ENCODE assay signal across 1 cellular context in genomic region chr1:202034683-202035462, GRCh38.
TF ChIP-seq lines count a peak whose summit lies in the region.

No MANE protein-coding gene starts in this region.

TF ChIP-seq in A549, 52 proteins besides CTCF, POLR2A, EP300 and RAD21 (continued from another document):
- no peak for TF ChIP-seq TFCP2L1 (CRISPR knock-in tag; IDR thresholded peaks at IDR 0.05)
- TF ChIP-seq MAZ (IDR thresholded peaks at IDR 0.05; ENCODE audit: borderline replicate concordance, low read depth, low read length), result peak; percentile 47; the same call in 1 of the 2 replicates
- peak; percentile 88 for TF ChIP-seq EHF (CRISPR knock-in tag; IDR thresholded peaks at IDR 0.05)
- peak; percentile 54; the same call in 1 of the 2 replicates for TF ChIP-seq HEYL (CRISPR knock-in tag; IDR thresholded peaks at IDR 0.05)
- no peak for TF ChIP-seq REST (IDR thresholded peaks at IDR 0.05)
- no peak for TF ChIP-seq PHF8 (IDR thresholded peaks at IDR 0.05; ENCODE audit: borderline replicate concordance, low read depth)
- TF ChIP-seq CBX8 (IDR thresholded peaks at IDR 0.05), result no peak
- TF ChIP-seq EHMT2 (IDR thresholded peaks at IDR 0.05; ENCODE audit: low read depth), result no peak
- TF ChIP-seq E2F6 (IDR thresholded peaks at IDR 0.05; ENCODE audit: borderline replicate concordance, low read depth), result no peak
- peak; percentile 97 for TF ChIP-seq RARB (CRISPR knock-in tag; IDR thresholded peaks at IDR 0.05)
- no peak for TF ChIP-seq SREBF2 (IDR thresholded peaks at IDR 0.05)
- TF ChIP-seq ZNF302 (CRISPR knock-in tag; IDR thresholded peaks at IDR 0.05), result no peak
- peak; percentile 87 for TF ChIP-seq ESRRA (IDR thresholded peaks at IDR 0.05; ENCODE audit: borderline replicate concordance, low read length)
- TF ChIP-seq NR3C1 (IDR thresholded peaks at IDR 0.05), result no peak
- no peak for TF ChIP-seq HDAC2 (IDR thresholded peaks at IDR 0.05)
- TF ChIP-seq FOXS1 (CRISPR knock-in tag; IDR thresholded peaks at IDR 0.05), result peak; percentile 83
- peak; percentile 90 for TF ChIP-seq JUNB (IDR thresholded peaks at IDR 0.05)
- TF ChIP-seq FOSB (CRISPR knock-in tag; IDR thresholded peaks at IDR 0.05), result peak; percentile 34; the same call in 1 of the 2 replicates
- no peak for TF ChIP-seq NPAS2 (CRISPR knock-in tag; IDR thresholded peaks at IDR 0.05; ENCODE audit: borderline replicate concordance)
- TF ChIP-seq HOXB5 (CRISPR knock-in tag; IDR thresholded peaks at IDR 0.05), result peak; percentile 34
- peak; percentile 50; the same call in 1 of the 2 replicates for TF ChIP-seq PBX3 (IDR thresholded peaks at IDR 0.05)
- TF ChIP-seq CHD4 (IDR thresholded peaks at IDR 0.05; ENCODE audit: borderline replicate concordance), result no peak
- no peak for TF ChIP-seq CBX2 (IDR thresholded peaks at IDR 0.05; ENCODE audit: borderline replicate concordance, low read depth)
- peak; percentile 96 to 99 for TF ChIP-seq JUN (IDR thresholded peaks at IDR 0.05)
- peak; percentile 27 for TF ChIP-seq MAFK (IDR thresholded peaks at IDR 0.05; ENCODE audit: partially characterized antibody)
- TF ChIP-seq ZSCAN20 (CRISPR knock-in tag; IDR thresholded peaks at IDR 0.05), result no peak
- TF ChIP-seq SMC3 (IDR thresholded peaks at IDR 0.05), result peak; percentile 58; the same call in 2 of the 3 replicates
- no peak for TF ChIP-seq TP53 (CRISPR knock-in tag; IDR thresholded peaks at IDR 0.05)
- TF ChIP-seq NFE2L2 (conservative IDR thresholded peaks at IDR 0.05; ENCODE audit: low read length), result no peak
- TF ChIP-seq POLR2AphosphoS2 (conservative IDR thresholded peaks at IDR 0.05; ENCODE audit: low read length), result no peak
- no peak for TF ChIP-seq CHD2 (IDR thresholded peaks at IDR 0.05; ENCODE audit: low read length, partially characterized antibody)
- no peak for TF ChIP-seq RFX5 (IDR thresholded peaks at IDR 0.05)
- peak; percentile 57 for TF ChIP-seq MAX (IDR thresholded peaks at IDR 0.05)
- peak; percentile 87 for TF ChIP-seq HOXA7 (CRISPR knock-in tag; IDR thresholded peaks at IDR 0.05)
- no peak for TF ChIP-seq USF2 (IDR thresholded peaks at IDR 0.05)
- TF ChIP-seq BHLHE40 (IDR thresholded peaks at IDR 0.05; ENCODE audit: low read depth, low read length), result no peak
- no peak for TF ChIP-seq HMGXB4 (CRISPR knock-in tag; IDR thresholded peaks at IDR 0.05; ENCODE audit: borderline replicate concordance)
- TF ChIP-seq KDM5A (IDR thresholded peaks at IDR 0.05), result no peak
- no peak for TF ChIP-seq RCOR1 (IDR thresholded peaks at IDR 0.05; ENCODE audit: low read depth, low read length)
- no peak for TF ChIP-seq RNF2 (IDR thresholded peaks at IDR 0.05; ENCODE audit: borderline replicate concordance, low read depth)
- peak; percentile 94 for TF ChIP-seq GATA3 (IDR thresholded peaks at IDR 0.05; ENCODE audit: borderline replicate concordance)
- TF ChIP-seq, protein P1, sequence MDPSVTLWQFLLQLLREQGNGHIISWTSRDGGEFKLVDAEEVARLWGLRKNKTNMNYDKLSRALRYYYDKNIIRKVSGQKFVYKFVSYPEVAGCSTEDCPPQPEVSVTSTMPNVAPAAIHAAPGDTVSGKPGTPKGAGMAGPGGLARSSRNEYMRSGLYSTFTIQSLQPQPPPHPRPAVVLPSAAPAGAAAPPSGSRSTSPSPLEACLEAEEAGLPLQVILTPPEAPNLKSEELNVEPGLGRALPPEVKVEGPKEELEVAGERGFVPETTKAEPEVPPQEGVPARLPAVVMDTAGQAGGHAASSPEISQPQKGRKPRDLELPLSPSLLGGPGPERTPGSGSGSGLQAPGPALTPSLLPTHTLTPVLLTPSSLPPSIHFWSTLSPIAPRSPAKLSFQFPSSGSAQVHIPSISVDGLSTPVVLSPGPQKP (IDR thresholded peaks at IDR 0.05; ENCODE audit: low read depth, low read length), result no peak
- peak; percentile 89 for TF ChIP-seq HOXB13 (CRISPR knock-in tag; IDR thresholded peaks at IDR 0.05; ENCODE audit: low read depth)
- no peak; the same call in 1 of the 2 replicates for TF ChIP-seq KDM1A (IDR thresholded peaks at IDR 0.05; ENCODE audit: low read depth)
TF ChIP-seq in A549: peak in this region for 20.
